1 cellular context compared by ENCODE assay signal in genomic region chr7:69695998-69696657, GRCh38.
TF ChIP-seq lines count a peak whose summit lies in the region.

No MANE protein-coding gene starts in this region.

TF ChIP-seq in GM12878, 131 proteins besides CTCF, POLR2A, EP300 and RAD21 (continued from another document and continues in another):
- TF ChIP-seq BCL3 (IDR thresholded peaks at IDR 0.05; ENCODE audit: borderline replicate concordance, insufficient read depth, low read depth, low read length, poor library complexity, severe bottlenecking) (no peak), MEF2B (IDR thresholded peaks at IDR 0.05; ENCODE audit: partially characterized antibody, poor library complexity, severe bottlenecking) (peak; percentile 88), PBX3 (IDR thresholded peaks at IDR 0.05; ENCODE audit: insufficient replicate concordance, low read depth, low read length) (peak; percentile 46), MTA2 (IDR thresholded peaks at IDR 0.05; ENCODE audit: low read depth) (peak; percentile 95), ATF7 (IDR thresholded peaks at IDR 0.05; ENCODE audit: low read depth) (peak; percentile 78), ZNF384 (IDR thresholded peaks at IDR 0.05; ENCODE audit: borderline replicate concordance, low read depth, low read length) (0 out of 2 replicates have a peak, but pooled peaks have one; percentile 5), POLR2AphosphoS5 (IDR thresholded peaks at IDR 0.05; ENCODE audit: low read length) (no peak), PRDM15 (CRISPR knock-in tag; IDR thresholded peaks at IDR 0.05) (no peak), SUPT20H (IDR thresholded peaks at IDR 0.05; ENCODE audit: borderline replicate concordance, control insufficient read depth, low read depth, low read length) (no peak), ZNF24 (IDR thresholded peaks at IDR 0.05) (peak; percentile 77; the same call in 1 of the 2 replicates), E2F4 (IDR thresholded peaks at IDR 0.05; ENCODE audit: low read depth, low read length) (no peak), IRF4 (IDR thresholded peaks at IDR 0.05; ENCODE audit: low read depth, low read length) (peak; percentile 43; the same call in 1 of the 2 replicates), RAD51 (IDR thresholded peaks at IDR 0.05) (peak; percentile 66; the same call in 1 of the 2 replicates), MLLT1 (IDR thresholded peaks at IDR 0.05) (peak; percentile 93), IKZF1 (conservative IDR thresholded peaks at IDR 0.05) (peak; percentile 99), LARP7 (IDR thresholded peaks at IDR 0.05) (no peak), KDM1A (IDR thresholded peaks at IDR 0.05; ENCODE audit: borderline replicate concordance) (no peak), BACH1 (IDR thresholded peaks at IDR 0.05; ENCODE audit: borderline replicate concordance) (peak; percentile 46; the same call in 1 of the 2 replicates), ZBTB40 (IDR thresholded peaks at IDR 0.05; ENCODE audit: borderline replicate concordance) (no peak; the same call in 1 of the 2 replicates), ELK1 (IDR thresholded peaks at IDR 0.05; ENCODE audit: low read depth, low read length) (no peak), CEBPB (IDR thresholded peaks at IDR 0.05; ENCODE audit: borderline replicate concordance in 1 of 2, low read depth in 2 of 2, low read length in 2 of 2) (no peak), PAX5 (IDR thresholded peaks at IDR 0.05; ENCODE audit: borderline replicate concordance, low read depth, low read length) (peak; percentile 82), ZZZ3 (IDR thresholded peaks at IDR 0.05; ENCODE audit: control insufficient read depth, insufficient read length, low read depth) (no peak), KLF5 (IDR thresholded peaks at IDR 0.05; ENCODE audit: partially characterized antibody) (no peak), CHD4 (IDR thresholded peaks at IDR 0.05) (no peak), ZNF217 (IDR thresholded peaks at IDR 0.05) (peak; percentile 83), CHD2 (IDR thresholded peaks at IDR 0.05; ENCODE audit: borderline replicate concordance, low read depth, low read length) (peak; percentile 51; the same call in 1 of the 2 replicates), TCF7 (IDR thresholded peaks at IDR 0.05; ENCODE audit: borderline replicate concordance) (peak; percentile 48; the same call in 1 of the 2 replicates), DPF2 (IDR thresholded peaks at IDR 0.05) (peak; percentile 94), SIX5 (IDR thresholded peaks at IDR 0.05; ENCODE audit: low read depth, low read length, severe bottlenecking) (no peak), RELA (IDR thresholded peaks at IDR 0.05; ENCODE audit: borderline replicate concordance, partially characterized antibody) (no peak), TBL1XR1 (IDR thresholded peaks at IDR 0.05; ENCODE audit: low read depth, low read length) (peak; percentile 86; the same call in 1 of the 2 replicates), IKZF2 (IDR thresholded peaks at IDR 0.05) (peak; percentile 99), ATF2 (IDR thresholded peaks at IDR 0.05; ENCODE audit: low read length) (peak; percentile 85), RUNX3 (IDR thresholded peaks at IDR 0.05; ENCODE audit: low read length) (peak; percentile 99), REST (IDR thresholded peaks at IDR 0.05; ENCODE audit: low read depth, low read length) (no peak), NRF1 (conservative IDR thresholded peaks at IDR 0.05; ENCODE audit: low read depth, low read length) (no peak), GATAD2B (conservative IDR thresholded peaks at IDR 0.05; ENCODE audit: low read depth) (peak; percentile 92), CBX3 (IDR thresholded peaks at IDR 0.05; ENCODE audit: borderline replicate concordance, low read depth) (no peak), ZSCAN29 (IDR thresholded peaks at IDR 0.05) (peak; percentile 28; the same call in 1 of the 2 replicates), BCL11A (IDR thresholded peaks at IDR 0.05; ENCODE audit: low read depth, low read length) (peak; percentile 76), MTA3 (IDR thresholded peaks at IDR 0.05; ENCODE audit: borderline replicate concordance, low read length) (peak; percentile 71; the same call in 1 of the 2 replicates), BRCA1 (IDR thresholded peaks at IDR 0.05; ENCODE audit: low read depth, low read length) (no peak), NR2F1 (conservative IDR thresholded peaks at IDR 0.05) (peak; percentile 94), NFYA (IDR thresholded peaks at IDR 0.05; ENCODE audit: borderline replicate concordance, low read depth, low read length) (no peak)
